In genomic region chr10:86121200-86121599, GRCh38 we compare ENCODE assay signal across 20 cellular contexts.
DNase-seq lines count a peak whose midpoint lies in the region; ATAC-seq, FAIRE-seq and TF ChIP-seq lines count a peak whose summit lies in the region.
"Had no signal": no experiment of that assay in that cellular context is flagged by ENCODE, and none has a peak within 500 bp of the region (broad histone marks: within the 10 kb centered on the region; RNA-seq: fewer than 3 reads in every experiment).

No MANE protein-coding gene starts in this region.

- H3K27ac ChIP-seq in WERI-Rb-1: no peak overlapping the region
- H3K27ac ChIP-seq: A549; BLaER1 treated with 17β-estradiol and CSF1 and Interleukin-3, amounts not matched to agents 10 nM and 100 nM; GM23248 had no signal

- H3K27me3 ChIP-seq in bronchial epithelial cell (ENCODE audit: control insufficient read depth, insufficient read depth, low read length): no peaks in the 10 kb centered on the region
- no peaks in the 10 kb centered on the region for H3K27me3 ChIP-seq in WERI-Rb-1 (ENCODE audit: insufficient read depth, low read depth, severe bottlenecking)
- H3K27me3 ChIP-seq: BE2C; BLaER1 treated with 17β-estradiol and CSF1 and Interleukin-3, amounts not matched to agents 10 nM and 100 nM had no signal

- TF ChIP-seq POLR2A in GM12891 (IDR thresholded peaks at IDR 0.05; ENCODE audit: low read depth, low read length) (no peak), erythroblast (IDR thresholded peaks at IDR 0.05; ENCODE audit: low read length) (no peak)

- no peaks in the 10 kb centered on the region for H3K9me3 ChIP-seq in WERI-Rb-1 (ENCODE audit: severe bottlenecking)
- H3K9me3 ChIP-seq: A549; BE2C; BLaER1 treated with 17β-estradiol and CSF1 and Interleukin-3, amounts not matched to agents 10 nM and 100 nM; HAP-1 had no signal

- FAIRE-seq in GM12891 (lab: Jason Lieb, UNC) (peak; percentile 45), GM18507 (lab: Jason Lieb, UNC) (peak; percentile 31), HTR-8/SVneo (lab: Jason Lieb, UNC) (peak; percentile 99), bronchial epithelial cell (lab: Jason Lieb, UNC) (peak; percentile 95)
- FAIRE-seq: A549 had no signal

- ATAC-seq in GM21360 (IDR thresholded peaks at IDR 0.05; ENCODE audit: unreplicated experiment) (no peak), HG02840 (IDR thresholded peaks at IDR 0.05; ENCODE audit: low FRiP score, unreplicated experiment) (no peak)
- ATAC-seq: A549 had no signal

- H3K36me3 ChIP-seq in bronchial epithelial cell (ENCODE audit: control insufficient read depth, insufficient read depth, low read length) (no peaks in the 10 kb centered on the region), WERI-Rb-1 (no peaks in the 10 kb centered on the region)
- H3K36me3 ChIP-seq: BE2C; BLaER1 treated with 17β-estradiol and CSF1 and Interleukin-3, amounts not matched to agents 10 nM and 100 nM; HAP-1 had no signal

- TF ChIP-seq CTCF in bronchial epithelial cell (IDR thresholded peaks at IDR 0.05; ENCODE audit: insufficient read depth, low read length, severe bottlenecking): no peak
- no peak for TF ChIP-seq CTCF in WERI-Rb-1 (IDR thresholded peaks at IDR 0.05; ENCODE audit: low read depth, low read length)

- no peak for DNase-seq in GM12891 (ENCODE audit: insufficient read length, low spot score)
- DNase-seq in GM18507 (ENCODE audit: extremely low spot score, insufficient read length, low read depth): no peak
- no peak for DNase-seq in HTR-8/SVneo (ENCODE audit: insufficient read length, low spot score)
- no peak for DNase-seq in bronchial epithelial cell (ENCODE audit: low read depth)
- no peak for DNase-seq in erythroblast (lab: John Stamatoyannopoulos, UW)
- no peak for DNase-seq in WERI-Rb-1
- DNase-seq: 8988T; ACHN; AML-193; BE2C; CD4-positive, alpha-beta T cell; CD8-positive, alpha-beta memory T cell; DMS53; GF-D8; GM23248 had no signal

- H3K4me3 ChIP-seq in bronchial epithelial cell (ENCODE audit: low read depth, low read length) (no peak overlapping the region), WERI-Rb-1 (ENCODE audit: low read depth, low read length) (no peak overlapping the region)
- H3K4me3 ChIP-seq: A549; BLaER1 treated with 17β-estradiol and CSF1 and Interleukin-3, amounts not matched to agents 10 nM and 100 nM; GM23248; HAP-1 had no signal

TF ChIP-seq in GM12891, 5 proteins besides CTCF, POLR2A, EP300 and RAD21:
- no peak for TF ChIP-seq SPI1 (IDR thresholded peaks at IDR 0.05; ENCODE audit: low read depth, low read length)
- TF ChIP-seq POU2F2 (IDR thresholded peaks at IDR 0.05; ENCODE audit: low read depth, low read length): no peak
- no peak for TF ChIP-seq PAX5 (IDR thresholded peaks at IDR 0.05; ENCODE audit: insufficient read depth, low read length, severe bottlenecking)
- no peak for TF ChIP-seq TAF1 (IDR thresholded peaks at IDR 0.05; ENCODE audit: low read depth, low read length)
- TF ChIP-seq POLR2AphosphoS5 (IDR thresholded peaks at IDR 0.05; ENCODE audit: low read depth, low read length): no peak
